Comparison of ENCODE assay signal across 8 cellular contexts in the genomic region with DNA sequence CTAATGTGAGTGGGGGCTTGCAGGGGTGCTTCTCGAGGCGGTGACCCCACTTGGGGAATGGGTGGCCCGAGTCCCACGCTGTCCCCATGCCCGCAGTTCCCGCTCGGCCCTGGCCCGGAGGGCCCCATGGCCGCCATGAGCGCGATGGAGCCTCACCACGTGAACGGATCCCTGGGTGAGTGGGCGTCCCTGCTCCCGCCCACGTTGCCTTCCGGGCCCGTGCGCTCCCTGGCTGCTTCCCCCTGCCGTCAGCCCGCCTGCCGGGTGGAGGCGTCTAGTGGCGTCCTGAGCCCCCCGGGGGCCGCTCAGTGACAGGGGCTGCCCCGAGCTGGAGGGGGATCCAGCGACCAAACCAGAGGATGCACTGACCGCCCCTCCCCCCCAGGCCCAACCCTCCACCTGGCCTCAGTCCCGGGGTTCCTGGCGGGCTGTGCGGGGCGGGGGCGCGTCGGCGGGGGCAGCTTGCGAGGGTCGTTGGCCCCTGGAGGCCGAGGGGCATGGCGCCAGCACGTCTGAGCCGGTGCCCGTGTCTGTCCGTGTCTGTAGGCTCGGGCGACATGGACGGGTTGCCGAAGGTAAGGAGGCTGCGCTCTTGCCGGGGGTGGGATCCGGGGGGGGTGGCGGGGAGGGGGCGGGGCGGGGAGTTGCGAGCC. TPM values are rescaled to one million over a fixed set of nuclear protein-coding genes. Genes with fewer than 3 reads are reported as not detected.
DNase-seq lines count a peak whose midpoint lies in the region; ATAC-seq, FAIRE-seq and TF ChIP-seq lines count a peak whose summit lies in the region.

No MANE protein-coding gene starts in this region.

- ATAC-seq in memory B cell (ENCODE audit: low read depth) (peak; percentile 34), GM21825 (IDR thresholded peaks at IDR 0.05; ENCODE audit: unreplicated experiment) (no peak)

- H3K4me1 Mint-ChIP-seq in memory B cell = peaks cover 13% of the 10 kb centered on the region

- H3K36me3 ChIP-seq in mammary epithelial cell (ENCODE audit: insufficient read depth, low read length) = peaks cover 1% of the 10 kb centered on the region
- peaks cover 56% of the 10 kb centered on the region for H3K36me3 ChIP-seq in MG63

- H3K27ac ChIP-seq in mammary epithelial cell (ENCODE audit: insufficient read depth, low read depth, low read length) = no peak overlapping the region

- H3K4me2 ChIP-seq in mammary epithelial cell (ENCODE audit: insufficient read depth, low read depth, low read length) = peak overlapping the region; percentile 54

- no peak overlapping the region for H3K9ac ChIP-seq in mammary epithelial cell (ENCODE audit: insufficient read depth, low read length)

- peak overlapping the region; percentile 39 for H3K4me3 ChIP-seq in AG09309 (ENCODE audit: control insufficient read depth, low read depth, low read length)
- peak overlapping the region in 1 of 3 experiments; percentile 4 for H3K4me3 ChIP-seq in mammary epithelial cell (replicated peaks in 1 of 3; ENCODE audit: insufficient read depth in 1 of 3, low read depth in 2 of 3, low read length in 3 of 3)
- H3K4me3 ChIP-seq in MG63 = no peak overlapping the region

- H4K20me1 ChIP-seq in mammary epithelial cell (ENCODE audit: insufficient read depth, low read length) = no peaks in the 10 kb centered on the region

- H3K27ac Mint-ChIP-seq in memory B cell = peak overlapping the region; percentile 55

- BruUV-seq in mammary epithelial cell (replicated peaks; lab: Mats Ljungman, UMichigan) = no TSS peak

- no peaks in the 10 kb centered on the region for H3K27me3 Mint-ChIP-seq in memory B cell

- CTCF ChIA-PET in mammary epithelial cell (lab: Charles Lee; ENCODE audit: low non-redundant PET) = no interaction called here

- H3K79me2 ChIP-seq in mammary epithelial cell (ENCODE audit: insufficient read depth, low read length) = no peaks in the 10 kb centered on the region

- 31% methylated on average over 5 of the region's 56 CpGs for WGBS in mammary epithelial cell (ENCODE audit: low coverage, missing lambda C conversion rate)

- no peaks in the 10 kb centered on the region for H3K36me3 Mint-ChIP-seq in memory B cell

- DNase-seq in AG09309 (ENCODE audit: low read depth) (no peak), GM19239 (ENCODE audit: insufficient read length, low spot score) (no peak), mammary epithelial cell (no peak), memory B cell (ENCODE audit: low spot score in 2 of 2) (peak; percentile 55 to 66), MG63 (no peak), NCI-H82 treated with DMSO at 0.1 percent for 48 hours (lab: John Stamatoyannopoulos, UW; ENCODE audit: unreplicated experiment) (no peak), NCI-H2107 (lab: John Stamatoyannopoulos, UW) (no peak)

- peak; percentile 86 for FAIRE-seq in GM19239 (lab: Jason Lieb, UNC)

- intact Hi-C loops in mammary epithelial cell (cut with micrococcal nuclease) = no loop called here

- H3K4me3 Mint-ChIP-seq in memory B cell = peak overlapping the region; percentile 76

- TF ChIP-seq CTCF in AG09309 (IDR thresholded peaks at IDR 0.05; ENCODE audit: control insufficient read depth, insufficient read depth, low read depth, low read length, missing control alignments) (no peak), mammary epithelial cell (conservative IDR thresholded peaks at IDR 0.05 in 1 of 2, IDR thresholded peaks at IDR 0.05 in 1 of 2; ENCODE audit: extremely low read depth in 1 of 2, insufficient read depth in 1 of 2, low read depth in 1 of 2, low read length in 2 of 2) (no peak)

- no peaks in the 10 kb centered on the region for H3K9me3 Mint-ChIP-seq in memory B cell

- dilution Hi-C loops in mammary epithelial cell (cut with HindIII; ENCODE audit: low sequenced_read_pairs) = no loop called here

- in situ Hi-C loops in mammary epithelial cell (cut with MboI; ENCODE audit: low sequenced_read_pairs in 2 of 2) = no loop called here

- H3K27me3 ChIP-seq in mammary epithelial cell (ENCODE audit: insufficient read depth, low read length) (no peaks in the 10 kb centered on the region), MG63 (no peaks in the 10 kb centered on the region)

- no peak overlapping the region for H2AFZ ChIP-seq in mammary epithelial cell (ENCODE audit: low read depth, low read length)

- peaks cover 24% of the 10 kb centered on the region for H3K4me1 ChIP-seq in mammary epithelial cell (ENCODE audit: insufficient read depth, low read length)

- H3K9me3 ChIP-seq in mammary epithelial cell (replicated peaks; ENCODE audit: insufficient read depth, low read length) = no peaks in the 10 kb centered on the region
- no peaks in the 10 kb centered on the region for H3K9me3 ChIP-seq in MG63

RNA-seq across cellular contexts. Expression of a gene that starts 4.8 kb away (rescaled TPM):
- 10 to 100 TPM; 13.0 to 26.3 TPM for total RNA-seq in mammary epithelial cell
- polyA plus RNA-seq in mammary epithelial cell = 14.9 TPM
- polyA minus RNA-seq in mammary epithelial cell = 10.4 TPM
- 0.40 and 4.4 TPM in 2 replicates for total RNA-seq in MG63 (2014; rRNA removed; shearing (Covaris generic); ENCODE audit: low replicate concordance)

RNA-seq across cellular contexts. Expression of a gene that starts 14.0 kb away (rescaled TPM):
- 10 to 100 TPM; 34.0 to 41.0 TPM for total RNA-seq in mammary epithelial cell
- 14.3 TPM for polyA plus RNA-seq in mammary epithelial cell
- polyA minus RNA-seq in mammary epithelial cell = 1.7 TPM
- 187 and 203 TPM in 2 replicates for total RNA-seq in MG63 (2014; rRNA removed; shearing (Covaris generic); ENCODE audit: low replicate concordance)

RNA-seq across cellular contexts. Expression of a gene that starts 35.7 kb away (rescaled TPM):
- total RNA-seq in mammary epithelial cell = not detected
- not detected for polyA plus RNA-seq in mammary epithelial cell
- polyA minus RNA-seq in mammary epithelial cell = not detected
- not detected in 2 replicates for total RNA-seq in MG63 (2014; rRNA removed; shearing (Covaris generic); ENCODE audit: low replicate concordance)

RNA-seq across cellular contexts. Expression of a gene that starts 47.2 kb away (rescaled TPM):
- total RNA-seq in mammary epithelial cell = 10 to 100 TPM; 78.7 to 93.2 TPM
- 21.2 TPM for polyA plus RNA-seq in mammary epithelial cell
- 1.8 TPM for polyA minus RNA-seq in mammary epithelial cell
- 2.3 and 13.1 TPM in 2 replicates for total RNA-seq in MG63 (2014; rRNA removed; shearing (Covaris generic); ENCODE audit: low replicate concordance)

Comparison
In these comparisons a context has a peak if more than half of its experiments do, and no peak if none do; other contexts are left out.
1. DNase-seq: peak in memory B cell (2 of 2); none in AG09309 (single experiment), GM19239 (single experiment), mammary epithelial cell (single experiment), MG63 (single experiment), NCI-H82 treated with DMSO at 0.1 percent for 48 hours (single experiment) and NCI-H2107 (single experiment).